33 cellular contexts compared by ENCODE assay signal in the genomic region with DNA sequence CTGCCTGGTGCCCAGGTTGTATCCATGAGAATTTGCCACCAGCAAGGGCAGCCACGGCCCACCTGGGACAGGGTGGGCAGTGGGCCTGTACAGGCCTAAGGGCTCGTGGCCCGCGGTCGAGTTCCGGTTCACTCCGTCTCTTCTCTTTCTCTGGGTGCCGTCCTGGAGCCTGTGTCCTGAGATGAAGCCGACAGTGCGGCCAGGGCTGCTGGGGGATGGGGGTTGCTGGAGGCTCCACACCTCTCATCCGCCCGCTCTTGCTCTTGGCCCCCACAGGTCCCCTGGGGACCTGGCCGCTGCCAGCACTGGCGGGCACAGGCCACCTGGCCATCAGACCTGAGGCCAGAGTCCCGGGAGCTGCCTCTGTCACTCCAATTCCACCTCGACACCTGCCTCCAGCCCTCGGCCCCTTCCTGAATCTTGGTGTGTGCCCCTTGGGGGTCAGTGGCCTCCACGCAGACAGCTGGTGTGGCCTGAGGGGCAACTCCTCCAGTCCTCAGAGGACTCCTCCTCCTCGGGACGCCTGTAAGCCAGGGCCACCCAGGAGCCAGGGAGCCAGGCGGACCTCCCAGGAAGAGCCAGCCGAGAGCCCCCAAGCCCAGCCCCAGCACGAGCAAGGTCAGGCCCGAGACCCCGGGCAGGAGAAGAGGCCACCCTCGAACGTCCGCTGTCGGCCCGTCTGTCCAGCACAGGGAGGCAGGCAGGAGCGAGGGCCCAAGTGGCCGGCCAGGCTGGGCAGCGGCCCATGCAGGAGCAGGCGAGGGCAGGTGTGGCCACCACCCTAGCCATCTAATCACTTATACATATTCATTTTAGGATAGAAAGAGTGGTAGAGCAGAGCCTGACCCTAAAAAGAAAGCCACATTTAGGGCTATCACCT. TPM values are rescaled to one million over a fixed set of nuclear protein-coding genes. Genes with fewer than 3 reads are reported as not detected.
"Had no signal": no experiment of that assay in that cellular context is flagged by ENCODE, and none has a peak within 500 bp of the region (broad histone marks: within the 10 kb centered on the region; RNA-seq: fewer than 3 reads in every experiment).

No MANE protein-coding gene starts in this region.

- H3K27me3 ChIP-seq: testis had no signal

- H3K9me3 ChIP-seq: left ventricle myocardium inferior, neutrophil, ovary, right atrium auricular region, right lobe of liver, testis, thyroid gland, transverse colon, upper lobe of left lung, vagina had no signal

- H3K4me2 ChIP-seq: hepatocyte, smooth muscle cell had no signal

- H3K27ac ChIP-seq: hepatocyte, left ventricle myocardium inferior, neutrophil, ovary, right atrium auricular region, right lobe of liver, testis, thyroid gland, transverse colon, upper lobe of left lung, vagina had no signal

- ATAC-seq: naive thymus-derived CD8-positive, alpha-beta T cell; right lobe of liver; stimulated activated memory B cell treated with anti-CD40 and anti-IgM and Interleukin-4, amounts not matched to agents 10 μg/mL and 1 μg/mL and 100 μg/mL, for 72 hours; stimulated activated naive CD8-positive, alpha-beta T cell treated with anti-CD3 and anti-CD28 coated beads, Interleukin-15, amount 100 ng/mL, for 72 hours had no signal

- H3K4me3 ChIP-seq: hepatocyte, left ventricle myocardium inferior, lung, ovary, right atrium auricular region, right lobe of liver, smooth muscle cell, testis, thyroid gland, transverse colon, upper lobe of left lung, vagina had no signal

- H2AFZ ChIP-seq: hepatocyte had no signal

- DNase-seq: islet precursor cell; left ventricle myocardium inferior; naive thymus-derived CD8-positive, alpha-beta T cell; occipital lobe; ovary; right lobe of liver; stimulated activated CD4-positive, alpha-beta T cell treated with anti-CD3 and anti-CD28 coated beads, Interleukin-1b, Interleukin-23, amount 100 ng/mL, for 48 hours; stimulated activated CD4-positive, alpha-beta T cell treated with anti-CD3 and anti-CD28 coated beads, Interleukin-2, amount 100 ng/mL, for 48 hours; stimulated activated CD4-positive, alpha-beta T cell treated with anti-CD3 and anti-CD28 coated beads, Interleukin-4, amount 100 ng/mL, for 4 hours; stimulated activated CD8-positive, alpha-beta memory T cell treated with anti-CD3 and anti-CD28 coated beads, Interleukin-4, amount 100 ng/mL, for 48 hours; stimulated activated naive CD4-positive, alpha-beta T cell treated with Interleukin-2 at 50 U/mL for 16 hours; stimulated activated naive CD8-positive, alpha-beta T cell treated with anti-CD3 and anti-CD28 coated beads, Interleukin-15, amount 100 ng/mL, for 72 hours; substantia nigra; testis; thyroid gland; transverse colon had no signal

- H3K36me3 ChIP-seq: left ventricle myocardium inferior, neutrophil, ovary, right atrium auricular region, right lobe of liver, thyroid gland, transverse colon, upper lobe of left lung, vagina had no signal

RNA-seq across cellular contexts. Expression of a gene that starts 5.2 kb away (rescaled TPM):
- total RNA-seq: kidney epithelial cell; left ventricle myocardium inferior; naive thymus-derived CD8-positive, alpha-beta T cell; pulmonary artery endothelial cell; renal cortical epithelial cell; right atrium auricular region; skeletal muscle tissue; smooth muscle cell; thyroid gland; urinary bladder; vagina had no signal
- polyA plus RNA-seq: naive thymus-derived CD8-positive, alpha-beta T cell; ovary; smooth muscle cell; urinary bladder had no signal

RNA-seq across cellular contexts. Expression of a gene that starts 7.2 kb away (rescaled TPM):
- total RNA-seq: hepatocyte; kidney epithelial cell; left ventricle myocardium inferior; lower leg skin; lung; mucosa of gallbladder; naive thymus-derived CD8-positive, alpha-beta T cell; neural crest cell; occipital lobe; ovary; progenitor cell of endocrine pancreas; pulmonary artery endothelial cell; renal cortical epithelial cell; right atrium auricular region; right lobe of liver; skeletal muscle tissue; smooth muscle cell; thyroid gland; transverse colon; upper lobe of left lung; urinary bladder; vagina had no signal
- polyA plus RNA-seq: hepatocyte; lung; naive thymus-derived CD8-positive, alpha-beta T cell; ovary; smooth muscle cell; urinary bladder had no signal

RNA-seq across cellular contexts. Expression of a gene that starts 25.7 kb away (rescaled TPM):
- total RNA-seq: hepatocyte; left ventricle myocardium inferior; naive thymus-derived CD8-positive, alpha-beta T cell; right atrium auricular region; right lobe of liver; skeletal muscle tissue; smooth muscle cell; thyroid gland had no signal
- polyA plus RNA-seq: hepatocyte; naive thymus-derived CD8-positive, alpha-beta T cell; ovary; smooth muscle cell had no signal
